In genomic region chr16:72664122-72664479, GRCh38 we compare ENCODE assay signal across 8 cellular contexts.
A peak's percentile ranks its signal among the peaks of the same experiment; 100 is the strongest.
DNase-seq lines count a peak whose midpoint lies in the region; ATAC-seq and TF ChIP-seq lines count a peak whose summit lies in the region.

No MANE protein-coding gene starts in this region.

- TF ChIP-seq POLR2A in esophagus muscularis mucosa (IDR thresholded peaks at IDR 0.05; ENCODE audit: low read depth): no peak
- TF ChIP-seq POLR2A in prostate gland (IDR thresholded peaks at IDR 0.05): no peak

- H3K9me3 ChIP-seq in esophagus muscularis mucosa (no peaks in the 10 kb centered on the region), prostate gland (no peaks in the 10 kb centered on the region)

- TF ChIP-seq CTCF in esophagus muscularis mucosa (IDR thresholded peaks at IDR 0.05): no peak
- no peak for TF ChIP-seq CTCF in prostate gland (IDR thresholded peaks at IDR 0.05)

- no peaks in the 10 kb centered on the region for H3K27me3 ChIP-seq in esophagus muscularis mucosa
- no peaks in the 10 kb centered on the region for H3K27me3 ChIP-seq in prostate gland (replicated peaks; ENCODE audit: insufficient read depth)

- DNase-seq in RPMI7951 (ENCODE audit: low read depth) (peak; percentile 17), esophagus muscularis mucosa (ENCODE audit: extremely low spot score) (no peak), prostate gland (ENCODE audit: low spot score) (no peak), SHP77 treated with DMSO at 0.1 percent for 48 hours (lab: John Stamatoyannopoulos, UW) (no peak), UCSD-AML1 (lab: John Stamatoyannopoulos, UW; ENCODE audit: unreplicated experiment) (no peak), AG08396 (ENCODE audit: low spot score) (no peak)

- intact Hi-C loops in esophagus muscularis mucosa (cut with DNase I): no loop called here
- intact Hi-C loops in prostate gland (cut with DNase I): loop anchor here (10.0 kb wide), 1 partner anchor 131 kb away; no protein-coding TSS in a partner anchor

- no peak for TF ChIP-seq EP300 in esophagus muscularis mucosa (IDR thresholded peaks at IDR 0.05)

- ATAC-seq in HG03432 (IDR thresholded peaks at IDR 0.05; ENCODE audit: unreplicated experiment): no peak

- H3K36me3 ChIP-seq in esophagus muscularis mucosa (no peaks in the 10 kb centered on the region), prostate gland (no peaks in the 10 kb centered on the region)

- WGBS in esophagus muscularis mucosa: 2% methylated on average over 17 of the region's 17 CpGs
- 0% methylated on average over 17 of the region's 17 CpGs for WGBS in prostate gland

- H3K27ac ChIP-seq in esophagus muscularis mucosa (replicated peaks in 1 of 4) (peak overlapping the region in 2 of 4 donors; percentile 60 to 62), prostate gland (peak overlapping the region in 1 of 2 donors; percentile 59)

- H3K4me3 ChIP-seq in GM08714 (ENCODE audit: low read length) (peak overlapping the region; percentile 91), esophagus muscularis mucosa (peak overlapping the region; percentile 69 to 84 (median 75)), prostate gland (peak overlapping the region; percentile 63 to 69)

- H3K4me1 ChIP-seq in esophagus muscularis mucosa (peaks cover 7 to 19% (median 15%) of the 10 kb centered on the region in 4 donors), prostate gland (replicated peaks) (no peaks in the 10 kb centered on the region)
